In genomic region chr2:120678926-120679325, GRCh38 we compare ENCODE assay signal across 29 cellular contexts. TPM values are rescaled to one million over a fixed set of nuclear protein-coding genes. Genes with fewer than 3 reads are reported as not detected.
"Had no signal": no experiment of that assay in that cellular context is flagged by ENCODE, and none has a peak within 500 bp of the region (broad histone marks: within the 10 kb centered on the region; RNA-seq: fewer than 3 reads in every experiment).

No MANE protein-coding gene starts in this region.

- H3K9me3 ChIP-seq: ascending aorta, colonic mucosa, lower lobe of right lung, right lobe of liver, stomach, suprapubic skin, tibial nerve had no signal

- H3K4me1 ChIP-seq: colonic mucosa, right lobe of liver had no signal

- FAIRE-seq: endometrium, frontal cortex, small intestine had no signal

- H3K36me3 ChIP-seq: ascending aorta, cardiac muscle cell, colonic mucosa, lower lobe of right lung, right lobe of liver, stomach, suprapubic skin, tibial nerve had no signal

- H3K27me3 ChIP-seq: colonic mucosa, right lobe of liver had no signal

- DNase-seq: activated CD4-positive, alpha-beta T cell treated with anti-CD3 and anti-CD28 coated beads for 36 hours; activated CD4-positive, CD25-positive, alpha-beta regulatory T cell; activated CD8-positive, alpha-beta memory T cell treated with anti-CD3 and anti-CD28 coated beads, Interleukin-2, amount 10 ng/mL, durations not matched to agents 7 days and 5 days; activated CD8-positive, alpha-beta T cell treated with anti-CD3 and anti-CD28 coated beads, Interleukin-2, amount 10 ng/mL, durations not matched to agents 7 days and 5 days; activated naive CD4-positive, alpha-beta T cell treated with Interleukin-2 at 50 U/mL for 16 hours; activated T-cell treated with anti-CD3 and anti-CD28 coated beads, Interleukin-2, amount 50 U/mL, for 72 hours; cerebellar nuclear complex; colonic mucosa; effector CD8-positive, alpha-beta T cell; kidney glomerular epithelial cell; lower lobe of right lung; mesenchymal stem cell; natural killer cell; posterior cingulate gyrus; right lobe of liver; small intestine; stimulated activated CD4-positive, alpha-beta T cell treated with anti-CD3 and anti-CD28 coated beads, Interleukin-1b, Interleukin-23, amount 100 ng/mL, for 48 hours; stimulated activated CD4-positive, alpha-beta T cell treated with anti-CD3 and anti-CD28 coated beads, Interleukin-4, amount 100 ng/mL, for 4 hours; stimulated activated CD8-positive, alpha-beta memory T cell treated with anti-CD3 and anti-CD28 coated beads, Interleukin-4, amount 100 ng/mL, for 48 hours; stimulated activated naive B cell treated with anti-CD40 and anti-IgM and Interleukin-4, amounts not matched to agents 10 μg/mL and 1 μg/mL and 100 μg/mL, for 72 hours; stomach had no signal

- H3K27ac ChIP-seq: ascending aorta, cardiac muscle cell, colonic mucosa, lower lobe of right lung, right lobe of liver, stomach, suprapubic skin had no signal

- ATAC-seq: activated CD4-positive, alpha-beta T cell treated with anti-CD3 and anti-CD28 coated beads for 36 hours; activated CD8-positive, alpha-beta memory T cell treated with anti-CD3 and anti-CD28 coated beads, Interleukin-2, amount 10 ng/mL, durations not matched to agents 7 days and 5 days; activated CD8-positive, alpha-beta T cell treated with anti-CD3 and anti-CD28 coated beads, Interleukin-2, amount 10 ng/mL, durations not matched to agents 7 days and 5 days; activated T-cell treated with anti-CD3 and anti-CD28 coated beads, Interleukin-2, amount 50 U/mL, for 72 hours; left lobe of liver; lower lobe of right lung; natural killer cell; right lobe of liver; stimulated activated naive B cell treated with anti-CD40 and anti-IgM and Interleukin-4, amounts not matched to agents 10 μg/mL and 1 μg/mL and 100 μg/mL, for 72 hours had no signal

- H3K4me3 ChIP-seq: ascending aorta, cardiac muscle cell, colonic mucosa, lower lobe of right lung, right lobe of liver, stomach, suprapubic skin, tibial nerve had no signal

RNA-seq across cellular contexts. Expression of gene GLI2, which starts 56.7 kb away (rescaled TPM):
- total RNA-seq: activated CD4-positive, alpha-beta T cell treated with anti-CD3 and anti-CD28 coated beads for 36 hours; activated T-cell treated with anti-CD3 and anti-CD28 coated beads, Interleukin-2, amount 50 U/mL, for 72 hours; mononuclear cell; natural killer cell had no signal
